8 cellular contexts compared by ENCODE assay signal in the genomic region with DNA sequence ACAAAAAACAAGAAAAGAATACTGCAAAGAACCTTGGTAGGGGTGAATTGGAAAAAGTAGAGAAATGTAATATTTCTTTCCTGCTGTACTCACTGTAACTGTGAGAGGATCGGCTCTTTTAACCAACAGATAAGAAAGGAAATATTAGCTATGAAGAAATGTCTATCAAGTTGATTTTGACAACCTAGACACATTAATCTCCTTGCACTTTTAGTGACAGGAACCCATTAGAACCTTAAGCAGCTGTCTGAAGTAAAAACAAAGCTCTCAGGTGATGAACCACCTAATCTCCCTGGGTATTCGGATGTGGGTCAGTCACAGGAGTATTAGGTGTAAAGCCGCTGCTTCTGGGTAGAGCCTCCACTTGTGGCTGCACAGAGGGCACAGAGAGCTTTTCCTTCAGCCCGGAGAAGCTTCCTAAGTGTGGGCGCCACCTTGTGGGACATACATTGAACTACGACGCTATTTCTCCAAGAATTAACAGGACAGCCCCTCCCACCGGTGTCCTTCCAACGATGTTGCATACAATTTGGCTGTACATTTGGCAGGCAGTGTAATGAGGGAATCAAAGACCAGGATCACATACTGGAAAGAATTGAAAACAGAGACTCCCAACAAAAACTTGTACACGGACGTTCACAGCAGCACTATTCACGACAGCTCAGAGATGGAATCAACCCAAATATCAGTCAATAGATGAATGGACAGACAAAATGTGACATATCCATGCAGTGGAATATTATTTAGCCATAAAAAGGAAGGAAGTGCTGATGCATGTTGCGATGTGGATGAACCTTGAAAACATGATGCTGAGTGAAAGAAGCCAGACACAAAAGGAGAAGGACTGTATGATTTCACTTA. TPM values are rescaled to one million over a fixed set of nuclear protein-coding genes. Genes with fewer than 3 reads are reported as not detected.
DNase-seq lines count a peak whose midpoint lies in the region; ATAC-seq and TF ChIP-seq lines count a peak whose summit lies in the region.

No MANE protein-coding gene starts in this region.

- intact Hi-C loops in activated CD4-positive, alpha-beta T cell treated with anti-CD3 and anti-CD28 coated beads for 36 hours (cut with DNase I, micrococcal nuclease) = loop anchor here (1.0 to 5.0 kb wide), 7 partner anchors 46 to 416 kb away; partner anchors contain the start of genes ACAD10 (in 2 of the 2) and ALDH2 (in 1 of the 2)

- in situ Hi-C loops in G401 (cut with HindIII; ENCODE audit: low sequenced_read_pairs) = no loop called here

- CTCF ChIA-PET in activated CD4-positive, alpha-beta T cell treated with anti-CD3 and anti-CD28 coated beads for 36 hours (lab: Charles Lee) = interaction anchor here (0.5 to 2.3 kb wide), 40 partner anchors 8 to 574 kb away, joined by 3 to 18 read pairs (median 4); partner anchors contain the start of gene ALDH2

- no peaks in the 10 kb centered on the region for H3K36me3 Mint-ChIP-seq in activated CD4-positive, alpha-beta T cell treated with anti-CD3 and anti-CD28 coated beads for 36 hours (ENCODE audit: low read depth)

- H3K4me3 Mint-ChIP-seq in activated CD4-positive, alpha-beta T cell treated with anti-CD3 and anti-CD28 coated beads for 36 hours = no peak overlapping the region

- DNase-seq in G401 (ENCODE audit: low spot score) (peak; percentile 89), NCI-H524 treated with DMSO at 0.1 percent for 48 hours (lab: John Stamatoyannopoulos, UW) (peak; percentile 13), choroid plexus epithelial cell (ENCODE audit: low read depth) (peak; percentile 93), left lobe of liver (ENCODE audit: low spot score) (peak; percentile 76)
- DNase-seq in activated CD4-positive, alpha-beta T cell treated with anti-CD3 and anti-CD28 coated beads for 36 hours = peak; percentile 81
- DNase-seq in stimulated activated CD4-positive, alpha-beta T cell treated with anti-CD3 and anti-CD28 coated beads, Interleukin-2, amount 100 ng/mL, for 48 hours = peak; percentile 56 to 64

- no peaks in the 10 kb centered on the region for H3K27me3 Mint-ChIP-seq in activated CD4-positive, alpha-beta T cell treated with anti-CD3 and anti-CD28 coated beads for 36 hours

- TF ChIP-seq CTCF in choroid plexus epithelial cell (conservative IDR thresholded peaks at IDR 0.05; ENCODE audit: low read depth, low read length) = peak; percentile 91

- POLR2A ChIA-PET in activated CD4-positive, alpha-beta T cell treated with anti-CD3 and anti-CD28 coated beads for 36 hours (lab: Charles Lee) = interaction anchor here (0.5 to 0.8 kb wide), 3 partner anchors 60 to 572 kb away, joined by 3 to 8 read pairs (median 4); no protein-coding TSS in a partner anchor

- H3K4me3 ChIP-seq in choroid plexus epithelial cell (ENCODE audit: low read depth, low read length) = no peak overlapping the region

- peak; percentile 57 for ATAC-seq in HG03342 (IDR thresholded peaks at IDR 0.05; ENCODE audit: unreplicated experiment)
- ATAC-seq in activated CD4-positive, alpha-beta T cell treated with anti-CD3 and anti-CD28 coated beads for 36 hours = peak; percentile 98
- peak; percentile 93 for ATAC-seq in left lobe of liver
- ATAC-seq in GM18511 (IDR thresholded peaks at IDR 0.05; ENCODE audit: unreplicated experiment) = no peak

- H3K9me3 Mint-ChIP-seq in activated CD4-positive, alpha-beta T cell treated with anti-CD3 and anti-CD28 coated beads for 36 hours (ENCODE audit: low read depth) = no peaks in the 10 kb centered on the region

- no peak overlapping the region for H3K27ac Mint-ChIP-seq in activated CD4-positive, alpha-beta T cell treated with anti-CD3 and anti-CD28 coated beads for 36 hours

- peaks cover 2% of the 10 kb centered on the region for H3K4me1 Mint-ChIP-seq in activated CD4-positive, alpha-beta T cell treated with anti-CD3 and anti-CD28 coated beads for 36 hours

RNA-seq across cellular contexts. Expression of gene MAPKAPK5, which starts 28.9 kb away (rescaled TPM):
- 87.2 and 94.3 TPM in 2 replicates for total RNA-seq in G401 (2014; rRNA removed; shearing (Covaris generic))
- total RNA-seq in activated CD4-positive, alpha-beta T cell treated with anti-CD3 and anti-CD28 coated beads for 36 hours = 10 to 100 TPM; 47.5 to 57.5 TPM
- total RNA-seq in left lobe of liver = 19.3 TPM

RNA-seq across cellular contexts. Expression of gene ALDH2, which starts 46.4 kb away (rescaled TPM):
- 60.5 and 73.9 TPM in 2 replicates for total RNA-seq in G401 (2014; rRNA removed; shearing (Covaris generic))
- total RNA-seq in activated CD4-positive, alpha-beta T cell treated with anti-CD3 and anti-CD28 coated beads for 36 hours = 1 to 10 TPM; 6.1 to 6.2 TPM
- 1,121 TPM for total RNA-seq in left lobe of liver

Comparison
In these comparisons a context has a peak if more than half of its experiments do, and no peak if none do; other contexts are left out.
1. DNase-seq: peak in every context shown above with its lines; median percentile 93 in choroid plexus epithelial cell; 89 in G401; 81 in activated CD4-positive, alpha-beta T cell treated with anti-CD3 and anti-CD28 coated beads for 36 hours; 76 in left lobe of liver; 60 in stimulated activated CD4-positive, alpha-beta T cell treated with anti-CD3 and anti-CD28 coated beads, Interleukin-2, amount 100 ng/mL, for 48 hours; 13 in NCI-H524 treated with DMSO at 0.1 percent for 48 hours.
2. RNA of gene ALDH2, which starts 46.4 kb away (total RNA-seq): 1,121 TPM in left lobe of liver (single experiment); 60.5 to 73.9 TPM in G401 and 6.1 to 6.2 TPM in activated CD4-positive, alpha-beta T cell treated with anti-CD3 and anti-CD28 coated beads for 36 hours; every median in the first group is over 10 times any median in the second.